In the genomic region with DNA sequence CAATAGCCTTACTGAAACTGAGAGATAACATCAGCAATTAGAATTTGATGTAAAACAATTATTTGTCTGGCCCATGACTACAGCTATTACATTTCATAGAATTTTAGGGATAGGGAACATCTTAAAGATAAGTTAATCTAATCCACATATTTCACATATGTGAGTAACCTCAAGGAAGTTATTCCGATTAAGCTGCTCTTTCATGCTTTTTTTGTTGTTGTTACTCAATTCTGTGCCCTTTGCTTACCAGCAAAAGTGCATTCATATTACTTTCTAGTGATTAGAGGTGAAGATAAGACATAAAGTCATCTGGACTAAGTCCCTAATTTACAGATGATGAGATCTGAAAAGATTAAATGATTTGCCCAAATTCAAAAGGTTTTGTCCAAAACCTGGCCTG, we compare ENCODE assay signal across 1 cellular context.
TF ChIP-seq lines count a peak whose summit lies in the region.

No MANE protein-coding gene starts in this region.

TF ChIP-seq in SK-N-SH treated with all-trans-retinoic acid at 6 μM for 48 hours, 23 proteins besides CTCF, POLR2A, EP300 and RAD21 (continued from another document):
- TF ChIP-seq, protein P1, sequence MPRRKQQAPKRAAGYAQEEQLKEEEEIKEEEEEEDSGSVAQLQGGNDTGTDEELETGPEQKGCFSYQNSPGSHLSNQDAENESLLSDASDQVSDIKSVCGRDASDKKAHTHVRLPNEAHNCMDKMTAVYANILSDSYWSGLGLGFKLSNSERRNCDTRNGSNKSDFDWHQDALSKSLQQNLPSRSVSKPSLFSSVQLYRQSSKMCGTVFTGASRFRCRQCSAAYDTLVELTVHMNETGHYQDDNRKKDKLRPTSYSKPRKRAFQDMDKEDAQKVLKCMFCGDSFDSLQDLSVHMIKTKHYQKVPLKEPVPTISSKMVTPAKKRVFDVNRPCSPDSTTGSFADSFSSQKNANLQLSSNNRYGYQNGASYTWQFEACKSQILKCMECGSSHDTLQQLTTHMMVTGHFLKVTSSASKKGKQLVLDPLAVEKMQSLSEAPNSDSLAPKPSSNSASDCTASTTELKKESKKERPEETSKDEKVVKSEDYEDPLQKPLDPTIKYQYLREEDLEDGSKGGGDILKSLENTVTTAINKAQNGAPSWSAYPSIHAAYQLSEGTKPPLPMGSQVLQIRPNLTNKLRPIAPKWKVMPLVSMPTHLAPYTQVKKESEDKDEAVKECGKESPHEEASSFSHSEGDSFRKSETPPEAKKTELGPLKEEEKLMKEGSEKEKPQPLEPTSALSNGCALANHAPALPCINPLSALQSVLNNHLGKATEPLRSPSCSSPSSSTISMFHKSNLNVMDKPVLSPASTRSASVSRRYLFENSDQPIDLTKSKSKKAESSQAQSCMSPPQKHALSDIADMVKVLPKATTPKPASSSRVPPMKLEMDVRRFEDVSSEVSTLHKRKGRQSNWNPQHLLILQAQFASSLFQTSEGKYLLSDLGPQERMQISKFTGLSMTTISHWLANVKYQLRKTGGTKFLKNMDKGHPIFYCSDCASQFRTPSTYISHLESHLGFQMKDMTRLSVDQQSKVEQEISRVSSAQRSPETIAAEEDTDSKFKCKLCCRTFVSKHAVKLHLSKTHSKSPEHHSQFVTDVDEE (CRISPR knock-in tag; IDR thresholded peaks at IDR 0.05): peak; percentile 91
- peak; percentile 80 for TF ChIP-seq ZFP3 (CRISPR knock-in tag; IDR thresholded peaks at IDR 0.05)
- peak; percentile 37; the same call in 1 of the 2 replicates for TF ChIP-seq ESRRG (CRISPR knock-in tag; IDR thresholded peaks at IDR 0.05)
- peak; percentile 88 for TF ChIP-seq GLIS3 (CRISPR knock-in tag; IDR thresholded peaks at IDR 0.05)
- no peak for TF ChIP-seq TOX (CRISPR knock-in tag; IDR thresholded peaks at IDR 0.05; ENCODE audit: borderline replicate concordance)
- peak; percentile 50; the same call in 1 of the 2 replicates for TF ChIP-seq ZNF70 (CRISPR knock-in tag; IDR thresholded peaks at IDR 0.05)
- TF ChIP-seq, protein P2, sequence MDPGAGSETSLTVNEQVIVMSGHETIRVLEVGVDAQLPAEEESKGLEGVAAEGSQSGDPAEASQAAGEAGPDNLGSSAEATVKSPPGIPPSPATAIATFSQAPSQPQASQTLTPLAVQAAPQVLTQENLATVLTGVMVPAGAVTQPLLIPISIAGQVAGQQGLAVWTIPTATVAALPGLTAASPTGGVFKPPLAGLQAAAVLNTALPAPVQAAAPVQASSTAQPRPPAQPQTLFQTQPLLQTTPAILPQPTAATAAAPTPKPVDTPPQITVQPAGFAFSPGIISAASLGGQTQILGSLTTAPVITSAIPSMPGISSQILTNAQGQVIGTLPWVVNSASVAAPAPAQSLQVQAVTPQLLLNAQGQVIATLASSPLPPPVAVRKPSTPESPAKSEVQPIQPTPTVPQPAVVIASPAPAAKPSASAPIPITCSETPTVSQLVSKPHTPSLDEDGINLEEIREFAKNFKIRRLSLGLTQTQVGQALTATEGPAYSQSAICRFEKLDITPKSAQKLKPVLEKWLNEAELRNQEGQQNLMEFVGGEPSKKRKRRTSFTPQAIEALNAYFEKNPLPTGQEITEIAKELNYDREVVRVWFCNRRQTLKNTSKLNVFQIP (CRISPR knock-in tag; IDR thresholded peaks at IDR 0.05; ENCODE audit: borderline replicate concordance, low read depth): peak; percentile 61; the same call in 1 of the 2 replicates
- TF ChIP-seq PPARA (CRISPR knock-in tag; IDR thresholded peaks at IDR 0.05; ENCODE audit: borderline replicate concordance): 0 out of 2 replicates have a peak, but pooled peaks have one; percentile 53
- 0 out of 2 replicates have a peak, but pooled peaks have one; percentile 50 for TF ChIP-seq ARNTL (CRISPR knock-in tag; IDR thresholded peaks at IDR 0.05; ENCODE audit: borderline replicate concordance, low read depth)
- no peak for TF ChIP-seq BACH2 (CRISPR knock-in tag; IDR thresholded peaks at IDR 0.05; ENCODE audit: borderline replicate concordance)
- no peak for TF ChIP-seq ZNF8 (CRISPR knock-in tag; IDR thresholded peaks at IDR 0.05)
- no peak for TF ChIP-seq RARB (CRISPR knock-in tag; IDR thresholded peaks at IDR 0.05)
- TF ChIP-seq ZNF565 (CRISPR knock-in tag; conservative IDR thresholded peaks at IDR 0.05; ENCODE audit: low read depth): no peak
- peak; percentile 61; the same call in 1 of the 2 replicates for TF ChIP-seq SNAI2 (CRISPR knock-in tag; IDR thresholded peaks at IDR 0.05)
- peak; percentile 96 for TF ChIP-seq ISL1 (CRISPR knock-in tag; IDR thresholded peaks at IDR 0.05)
